Comparison of ENCODE assay signal across 9 cellular contexts in genomic region chrX:70033348-70033747, GRCh38. TPM values are rescaled to one million over a fixed set of nuclear protein-coding genes. Genes with fewer than 3 reads are reported as not detected.
DNase-seq lines count a peak whose midpoint lies in the region; ATAC-seq and TF ChIP-seq lines count a peak whose summit lies in the region.
"Had no signal": no experiment of that assay in that cellular context is flagged by ENCODE, and none has a peak within 500 bp of the region (broad histone marks: within the 10 kb centered on the region; RNA-seq: fewer than 3 reads in every experiment).

No MANE protein-coding gene starts in this region.

- H3K27me3 ChIP-seq in Karpas-422 (ENCODE audit: low read length) (no peaks in the 10 kb centered on the region), transverse colon (no peaks in the 10 kb centered on the region)

- H3K9me2 ChIP-seq in Karpas-422 (replicated peaks; ENCODE audit: insufficient read depth, low read length): no peaks in the 10 kb centered on the region

- ATAC-seq in GM18909 (IDR thresholded peaks at IDR 0.05; ENCODE audit: poor library complexity, unreplicated experiment): peak; percentile 56
- peak; percentile 47 to 56 for ATAC-seq in activated T-cell treated with anti-CD3 and anti-CD28 coated beads, Interleukin-2, amount 50 U/mL, for 72 hours (replicated peaks in 1 of 2)

- peak; percentile 65 for DNase-seq in DMS 273 (lab: John Stamatoyannopoulos, UW; ENCODE audit: unreplicated experiment)
- no peak for DNase-seq in DMS 273 treated with DMSO at 0.1 percent for 48 hours (lab: John Stamatoyannopoulos, UW)
- peak; percentile 85 for DNase-seq in Karpas-422
- DNase-seq in activated T-cell treated with anti-CD3 and anti-CD28 coated beads, Interleukin-2, amount 50 U/mL, for 72 hours: peak; percentile 35 to 46
- DNase-seq in islet precursor cell: peak; percentile 68
- no peak for DNase-seq in transverse colon
- DNase-seq in ureter (ENCODE audit: low spot score): no peak

- H3K79me2 ChIP-seq in Karpas-422 (ENCODE audit: low read length): no peaks in the 10 kb centered on the region

- H3K27me3 Mint-ChIP-seq in activated T-cell treated with anti-CD3 and anti-CD28 coated beads, Interleukin-2, amount 50 U/mL, for 72 hours (ENCODE audit: low read depth): peaks cover 22% of the 10 kb centered on the region

- no peak overlapping the region for H3K9ac ChIP-seq in Karpas-422 (ENCODE audit: low read length)

- 67% methylated on average over 8 of the region's 8 CpGs; no CpG with 5 or more reads in 1 of the 2 donors for WGBS in transverse colon (ENCODE audit: low coverage in 1 of 2), 2 donors

- H3K4me3 Mint-ChIP-seq in activated T-cell treated with anti-CD3 and anti-CD28 coated beads, Interleukin-2, amount 50 U/mL, for 72 hours: no peak overlapping the region

- no peak for TF ChIP-seq EP300 in transverse colon (IDR thresholded peaks at IDR 0.05; ENCODE audit: low read depth)

- H3K4me3 ChIP-seq in Karpas-422 (ENCODE audit: low read length) (no peak overlapping the region), transverse colon (no peak overlapping the region)

- H3K27ac ChIP-seq in Karpas-422 (ENCODE audit: low read length) (no peak overlapping the region), transverse colon (no peak overlapping the region)

- no peak for TF ChIP-seq POLR2A in transverse colon (IDR thresholded peaks at IDR 0.05)

- H3K4me1 Mint-ChIP-seq in activated T-cell treated with anti-CD3 and anti-CD28 coated beads, Interleukin-2, amount 50 U/mL, for 72 hours (ENCODE audit: low read depth): no peaks in the 10 kb centered on the region

- in situ Hi-C loops in transverse colon (cut with MboI; ENCODE audit: low pct_ligation_motif_present in 1 of 4, low pct_unique_long_range_greater_than_20kb in 1 of 4, low sequenced_read_pairs in 3 of 4): loop anchor here in 2 of 4 donors (25.0 kb wide), 1 partner anchor 496 kb away; no protein-coding TSS in a partner anchor

- intact Hi-C loops in transverse colon (cut with DNase I; ENCODE audit: low total_unique reads): no loop called here

- no peak overlapping the region for H2AFZ ChIP-seq in Karpas-422 (ENCODE audit: low read length)

- no peaks in the 10 kb centered on the region for H4K20me1 ChIP-seq in Karpas-422 (ENCODE audit: insufficient read depth, low read depth, low read length)

- H3K9me3 Mint-ChIP-seq in activated T-cell treated with anti-CD3 and anti-CD28 coated beads, Interleukin-2, amount 50 U/mL, for 72 hours: no peaks in the 10 kb centered on the region

- no peak overlapping the region for H3K27ac Mint-ChIP-seq in activated T-cell treated with anti-CD3 and anti-CD28 coated beads, Interleukin-2, amount 50 U/mL, for 72 hours

- H3K9me3 ChIP-seq in Karpas-422 (ENCODE audit: low read length): no peaks in the 10 kb centered on the region
- no peaks in the 10 kb centered on the region for H3K9me3 ChIP-seq in transverse colon

- H3K36me3 Mint-ChIP-seq in activated T-cell treated with anti-CD3 and anti-CD28 coated beads, Interleukin-2, amount 50 U/mL, for 72 hours (ENCODE audit: insufficient read depth in 2 of 2): no peaks in the 10 kb centered on the region

- H3K4me1 ChIP-seq in Karpas-422 (ENCODE audit: low read length) (no peaks in the 10 kb centered on the region), transverse colon (no peaks in the 10 kb centered on the region)

- peak in 4 of 5 experiments; percentile 16 to 43 (median 31) for TF ChIP-seq CTCF in transverse colon (IDR thresholded peaks at IDR 0.05)

- no peak overlapping the region for H3K4me2 ChIP-seq in Karpas-422 (ENCODE audit: low read depth, low read length, poor library complexity, severe bottlenecking)

- H3K36me3 ChIP-seq in Karpas-422 (ENCODE audit: insufficient read depth, low read length) (no peaks in the 10 kb centered on the region), transverse colon (no peaks in the 10 kb centered on the region)

RNA-seq across cellular contexts. Expression of gene AWAT2, which starts 16.4 kb away (rescaled TPM):
- not detected in 2 replicates for total RNA-seq in Karpas-422 (2014; rRNA removed; shearing (Covaris generic); ENCODE audit: low replicate concordance)
- total RNA-seq in activated T-cell treated with anti-CD3 and anti-CD28 coated beads, Interleukin-2, amount 50 U/mL, for 72 hours: not detected
- total RNA-seq in transverse colon: not detected
- not detected for total RNA-seq in ureter
- total RNA-seq: activated CD8-positive, alpha-beta memory T cell treated with anti-CD3 and anti-CD28 coated beads for 36 hours had no signal

RNA-seq across cellular contexts. Expression of gene OTUD6A, which starts 28.9 kb away (rescaled TPM):
- not detected in 2 replicates for total RNA-seq in Karpas-422 (2014; rRNA removed; shearing (Covaris generic); ENCODE audit: low replicate concordance)
- not detected for total RNA-seq in activated T-cell treated with anti-CD3 and anti-CD28 coated beads, Interleukin-2, amount 50 U/mL, for 72 hours
- total RNA-seq in transverse colon: not detected
- not detected for total RNA-seq in ureter
- total RNA-seq: activated CD8-positive, alpha-beta memory T cell treated with anti-CD3 and anti-CD28 coated beads for 36 hours had no signal

Comparison
In these comparisons a context has a peak if more than half of its experiments do, and no peak if none do; other contexts are left out.
1. DNase-seq: peak in DMS 273 (single experiment), Karpas-422 (single experiment), activated T-cell treated with anti-CD3 and anti-CD28 coated beads, Interleukin-2, amount 50 U/mL, for 72 hours (2 of 2) and islet precursor cell (single experiment); none in DMS 273 treated with DMSO at 0.1 percent for 48 hours (single experiment), transverse colon (single experiment) and ureter (single experiment).